Comparison of ENCODE assay signal across 11 cellular contexts in the genomic region with DNA sequence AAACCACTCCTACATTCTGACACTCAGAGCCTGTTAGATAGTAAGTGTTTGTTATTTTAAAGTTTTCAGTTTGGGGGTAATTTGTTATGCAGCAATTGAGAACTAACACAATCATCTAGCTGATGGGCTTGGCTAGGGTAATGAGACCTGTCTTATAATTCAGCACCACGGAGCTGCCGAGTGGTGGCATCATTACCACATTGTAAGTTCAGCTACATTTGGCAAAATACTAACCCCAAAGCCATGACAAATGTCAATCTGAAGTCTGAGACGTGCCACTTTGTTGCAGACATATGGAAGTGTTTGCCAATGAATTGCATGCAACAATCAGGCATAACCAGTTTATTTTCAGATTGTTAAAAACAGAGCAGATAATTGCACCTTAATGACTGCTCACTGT. TPM values are rescaled to one million over a fixed set of nuclear protein-coding genes. Genes with fewer than 3 reads are reported as not detected.
DNase-seq lines count a peak whose midpoint lies in the region; ATAC-seq, FAIRE-seq and TF ChIP-seq lines count a peak whose summit lies in the region.
"Had no signal": no experiment of that assay in that cellular context is flagged by ENCODE, and none has a peak within 500 bp of the region (broad histone marks: within the 10 kb centered on the region; RNA-seq: fewer than 3 reads in every experiment).

No MANE protein-coding gene starts in this region.

- H3K36me3 Mint-ChIP-seq in endodermal cell (ENCODE audit: low read depth): no peaks in the 10 kb centered on the region
- H3K36me3 Mint-ChIP-seq in activated T-helper 2 cell treated with anti-CD3 and anti-CD28 coated beads, Interferon-gamma antibody, Interleukin-2, Interleukin-4, amounts not matched to agents 10 μg/mL and 5 μg/mL and 100 μg/mL, durations not matched to agents 14 hours and 24 hours and 36 hours (ENCODE audit: low read depth): peaks cover 70% of the 10 kb centered on the region

- H3K4me3 ChIP-seq in endodermal cell (ENCODE audit: low read length): no peak overlapping the region
- no peak overlapping the region for H3K4me3 ChIP-seq in thyroid gland (replicated peaks in 1 of 3)

- peaks cover 4% of the 10 kb centered on the region for H3K9me3 Mint-ChIP-seq in endodermal cell
- no peaks in the 10 kb centered on the region for H3K9me3 Mint-ChIP-seq in activated T-helper 2 cell treated with anti-CD3 and anti-CD28 coated beads, Interferon-gamma antibody, Interleukin-2, Interleukin-4, amounts not matched to agents 10 μg/mL and 5 μg/mL and 100 μg/mL, durations not matched to agents 14 hours and 24 hours and 36 hours

- DNase-seq in NCI-H146 (lab: John Stamatoyannopoulos, UW): peak; percentile 70
- peak; percentile 13 for DNase-seq in endodermal cell
- peak; percentile 67 for DNase-seq in midbrain (lab: John Stamatoyannopoulos, UW)
- DNase-seq in activated T-helper 2 cell treated with anti-CD3 and anti-CD28 coated beads, Interferon-gamma antibody, Interleukin-2, Interleukin-4, amounts not matched to agents 10 μg/mL and 5 μg/mL and 100 μg/mL, durations not matched to agents 14 hours and 24 hours and 36 hours (ENCODE audit: low spot score): no peak
- DNase-seq in GM19239 (ENCODE audit: insufficient read length, low spot score): no peak
- no peak for DNase-seq in thyroid gland
- DNase-seq: KG1 had no signal

- H3K4me1 ChIP-seq in endodermal cell (ENCODE audit: control insufficient read depth, insufficient read depth, low read length) (no peaks in the 10 kb centered on the region), thyroid gland (peaks cover 3 to 8% of the 10 kb centered on the region in 2 donors)

- ATAC-seq in GM21825 (IDR thresholded peaks at IDR 0.05; ENCODE audit: unreplicated experiment): no peak

- no peak overlapping the region for H3K4me3 Mint-ChIP-seq in endodermal cell
- no peak overlapping the region for H3K4me3 Mint-ChIP-seq in activated T-helper 2 cell treated with anti-CD3 and anti-CD28 coated beads, Interferon-gamma antibody, Interleukin-2, Interleukin-4, amounts not matched to agents 10 μg/mL and 5 μg/mL and 100 μg/mL, durations not matched to agents 14 hours and 24 hours and 36 hours (ENCODE audit: low read depth)
- H3K4me3 Mint-ChIP-seq: activated naive CD4-positive, alpha-beta T cell treated with anti-CD3 and anti-CD28 coated beads, Interleukin-2, amount 50 U/mL, for 24 hours had no signal

- 63 to 76% methylated on average over 2 to 3 of the region's 3 CpGs for WGBS in endodermal cell (ENCODE audit: insufficient coverage in 1 of 2, insufficient read length in 1 of 2), 2 experiments
- 59 to 67% methylated on average over 3 of the region's 3 CpGs for WGBS in thyroid gland, 2 donors

- H3K27me3 Mint-ChIP-seq in endodermal cell (ENCODE audit: insufficient read depth): no peaks in the 10 kb centered on the region
- no peaks in the 10 kb centered on the region for H3K27me3 Mint-ChIP-seq in activated T-helper 2 cell treated with anti-CD3 and anti-CD28 coated beads, Interferon-gamma antibody, Interleukin-2, Interleukin-4, amounts not matched to agents 10 μg/mL and 5 μg/mL and 100 μg/mL, durations not matched to agents 14 hours and 24 hours and 36 hours (ENCODE audit: low read depth)
- H3K27me3 Mint-ChIP-seq: activated naive CD4-positive, alpha-beta T cell treated with anti-CD3 and anti-CD28 coated beads, Interleukin-2, amount 50 U/mL, for 24 hours had no signal

- no peak for TF ChIP-seq POLR2A in thyroid gland (IDR thresholded peaks at IDR 0.05)

- H3K36me3 ChIP-seq in endodermal cell (ENCODE audit: control insufficient read depth, insufficient read depth, low read length): no peaks in the 10 kb centered on the region
- no peaks in the 10 kb centered on the region for H3K36me3 ChIP-seq in thyroid gland

- no peak overlapping the region for H3K27ac ChIP-seq in C4-2B
- no peak overlapping the region for H3K27ac ChIP-seq in endodermal cell (ENCODE audit: low read depth, low read length)
- no peak overlapping the region for H3K27ac ChIP-seq in thyroid gland

- intact Hi-C loops in activated T-helper 2 cell treated with anti-CD3 and anti-CD28 coated beads, Interferon-gamma antibody, Interleukin-2, Interleukin-4, amounts not matched to agents 10 μg/mL and 5 μg/mL and 100 μg/mL, durations not matched to agents 14 hours and 24 hours and 36 hours (cut with micrococcal nuclease): no loop called here
- intact Hi-C loops in thyroid gland (cut with DNase I): no loop called here

- no peak overlapping the region for H3K27ac Mint-ChIP-seq in endodermal cell
- H3K27ac Mint-ChIP-seq in activated T-helper 2 cell treated with anti-CD3 and anti-CD28 coated beads, Interferon-gamma antibody, Interleukin-2, Interleukin-4, amounts not matched to agents 10 μg/mL and 5 μg/mL and 100 μg/mL, durations not matched to agents 14 hours and 24 hours and 36 hours: no peak overlapping the region

- H3K9me3 ChIP-seq in endodermal cell (ENCODE audit: control insufficient read depth, low read length) (peaks cover 19% of the 10 kb centered on the region), thyroid gland (no peaks in the 10 kb centered on the region)

- FAIRE-seq in GM19239 (lab: Jason Lieb, UNC): no peak
- FAIRE-seq: H54 had no signal

- peak; percentile 76 for TF ChIP-seq CTCF in C4-2B (conservative IDR thresholded peaks at IDR 0.05)
- no peak for TF ChIP-seq CTCF in endodermal cell (conservative IDR thresholded peaks at IDR 0.05)
- TF ChIP-seq CTCF in thyroid gland (IDR thresholded peaks at IDR 0.05): no peak

- H3K27me3 ChIP-seq in endodermal cell (ENCODE audit: control insufficient read depth, insufficient read depth, low read length, poor library complexity, severe bottlenecking): no peaks in the 10 kb centered on the region
- H3K27me3 ChIP-seq in thyroid gland: no peaks in the 10 kb centered on the region

- no peak overlapping the region for H3K9ac ChIP-seq in endodermal cell (ENCODE audit: extremely low read depth, low read length, poor library complexity, severe bottlenecking)

- no peaks in the 10 kb centered on the region for H3K4me1 Mint-ChIP-seq in endodermal cell
- H3K4me1 Mint-ChIP-seq in activated T-helper 2 cell treated with anti-CD3 and anti-CD28 coated beads, Interferon-gamma antibody, Interleukin-2, Interleukin-4, amounts not matched to agents 10 μg/mL and 5 μg/mL and 100 μg/mL, durations not matched to agents 14 hours and 24 hours and 36 hours (ENCODE audit: low read depth): peaks cover 5% of the 10 kb centered on the region

RNA-seq across cellular contexts. Expression of gene KLHL6, which starts 52.7 kb away (rescaled TPM):
- under 1 TPM; 0.33 to 0.40 TPM for total RNA-seq in endodermal cell
- 0.36 TPM for polyA plus RNA-seq in endodermal cell (2013, experiment 1 of 2)
- 0.58 TPM for polyA plus RNA-seq in endodermal cell (2013, experiment 2 of 2)
- 29.5 and 29.7 TPM in 2 replicates for total RNA-seq in activated T-helper 2 cell treated with anti-CD3 and anti-CD28 coated beads, Interferon-gamma antibody, Interleukin-2, Interleukin-4, amounts not matched to agents 10 μg/mL and 5 μg/mL and 100 μg/mL, durations not matched to agents 14 hours and 24 hours and 36 hours
- 1 to 10 TPM in 3 of 4 donors, under 1 TPM in 1; 0.67 to 2.7 (median 1.0) TPM for total RNA-seq in thyroid gland

Comparison
In these comparisons a context has a peak if more than half of its experiments do, and no peak if none do; other contexts are left out.
1. DNase-seq: peak in NCI-H146 (single experiment), endodermal cell (single experiment) and midbrain (single experiment); none in activated T-helper 2 cell treated with anti-CD3 and anti-CD28 coated beads, Interferon-gamma antibody, Interleukin-2, Interleukin-4, amounts not matched to agents 10 μg/mL and 5 μg/mL and 100 μg/mL, durations not matched to agents 14 hours and 24 hours and 36 hours (single experiment), GM19239 (single experiment) and thyroid gland (0 of 2).